In genomic region chr9:71286146-71286545, GRCh38 we compare ENCODE assay signal across 1 cellular context.
TF ChIP-seq lines count a peak whose summit lies in the region.

No MANE protein-coding gene starts in this region.

TF ChIP-seq in GM23338, 12 proteins besides CTCF, POLR2A, EP300 and RAD21 (continued from another document):
- TF ChIP-seq EZH2phosphoT487 (IDR thresholded peaks at IDR 0.05; ENCODE audit: unreplicated experiment): no peak
- TF ChIP-seq CREB1 (CRISPR knock-in tag; IDR thresholded peaks at IDR 0.05; ENCODE audit: low read depth): no peak
- no peak for TF ChIP-seq POLR2AphosphoS5 (IDR thresholded peaks at IDR 0.05; ENCODE audit: low read depth)
- no peak for TF ChIP-seq NANOG (IDR thresholded peaks at IDR 0.05; ENCODE audit: borderline replicate concordance)
- no peak for TF ChIP-seq ETS1 (IDR thresholded peaks at IDR 0.05)
